Comparison of ENCODE assay signal across 23 cellular contexts in the genomic region with DNA sequence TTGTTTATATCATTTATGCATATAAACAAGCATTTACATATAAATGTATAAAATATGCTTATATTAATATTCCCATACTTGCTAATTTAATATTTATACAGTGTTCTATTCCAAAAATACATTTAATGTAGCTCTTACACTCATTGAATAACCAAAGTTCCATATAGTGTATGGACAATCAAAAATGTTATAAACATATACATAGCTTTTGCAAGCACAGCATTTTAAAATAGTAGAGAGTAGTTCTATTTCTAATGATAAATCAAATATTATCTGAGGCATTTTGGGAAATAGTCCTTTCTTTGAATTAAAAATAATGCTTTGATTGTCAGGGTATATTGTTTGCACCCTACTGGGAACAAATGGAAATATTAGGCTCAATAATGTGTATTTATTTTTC.
"Had no signal": no experiment of that assay in that cellular context is flagged by ENCODE, and none has a peak within 500 bp of the region (broad histone marks: within the 10 kb centered on the region; RNA-seq: fewer than 3 reads in every experiment).

No MANE protein-coding gene starts in this region.

- H3K4me1 ChIP-seq: esophagus muscularis mucosa, foreskin keratinocyte, gastrocnemius medialis, heart right ventricle, left lung, lower lobe of right lung had no signal

- H3K27me3 ChIP-seq: dorsolateral prefrontal cortex, esophagus muscularis mucosa, gastrocnemius medialis, left lung had no signal

- H3K4me3 ChIP-seq: coronary artery, dorsolateral prefrontal cortex, esophagus muscularis mucosa, gastrocnemius medialis, heart right ventricle, left lung, lower lobe of right lung, mucosa of descending colon had no signal

- DNase-seq: dermis blood vessel endothelial cell; dorsolateral prefrontal cortex; effector CD4-positive, alpha-beta T cell; effector memory CD4-positive, alpha-beta T cell; foreskin keratinocyte; gastrocnemius medialis; glutamatergic neuron; head of caudate nucleus; heart right ventricle; hippocampal formation; left cardiac atrium; left lung; left ventricle myocardium superior; lower lobe of right lung; mesenchymal stem cell; mucosa of descending colon; naive B cell had no signal

- H3K9me3 ChIP-seq: gastrocnemius medialis, lower lobe of right lung, mucosa of descending colon had no signal

- H3K36me3 ChIP-seq: esophagus muscularis mucosa, gastrocnemius medialis, heart right ventricle, left lung, lower lobe of right lung had no signal

- H3K27ac ChIP-seq: coronary artery, dorsolateral prefrontal cortex, esophagus muscularis mucosa, foreskin keratinocyte, gastrocnemius medialis, heart right ventricle, left lung, lower lobe of right lung had no signal

- FAIRE-seq: colon, endothelial cell of umbilical vein, islet of Langerhans, keratinocyte had no signal

- ATAC-seq: foreskin keratinocyte, gastrocnemius medialis, heart right ventricle, left cardiac atrium, left lung, left ventricle myocardium superior, lower lobe of right lung, mucosa of descending colon had no signal
